Comparison of ENCODE assay signal across 8 cellular contexts in genomic region chr1:202154766-202155477, GRCh38. TPM values are rescaled to one million over a fixed set of nuclear protein-coding genes. Genes with fewer than 3 reads are reported as not detected.
A peak's percentile ranks its signal among the peaks of the same experiment; 100 is the strongest.
DNase-seq lines count a peak whose midpoint lies in the region; FAIRE-seq and TF ChIP-seq lines count a peak whose summit lies in the region.

No MANE protein-coding gene starts in this region.

- H3K27ac Mint-ChIP-seq in type B pancreatic cell = no peak overlapping the region

- peak in 1 of 2 donors; percentile 57 for TF ChIP-seq RAD21 in liver (IDR thresholded peaks at IDR 0.05)

- H3K4me3 Mint-ChIP-seq in type B pancreatic cell = no peak overlapping the region

- H3K9ac ChIP-seq in liver (ENCODE audit: low read depth in 1 of 2, low read length in 2 of 2) = no peak overlapping the region

- H3K4me1 Mint-ChIP-seq in type B pancreatic cell (ENCODE audit: unreplicated experiment) = peaks cover 16% of the 10 kb centered on the region

- DNase-seq in GDM1 (lab: John Stamatoyannopoulos, UW) (peak; percentile 39), Kasumi-1 (lab: John Stamatoyannopoulos, UW) (peak; percentile 41 to 78), SKM-1 (lab: John Stamatoyannopoulos, UW; ENCODE audit: unreplicated experiment) (peak; percentile 32), bronchial epithelial cell (ENCODE audit: low read depth) (peak; percentile 71), type B pancreatic cell (ENCODE audit: extremely low spot score, unreplicated experiment) (no peak), pons (ENCODE audit: low spot score) (no peak), mesenteric fat pad (ENCODE audit: low spot score) (no peak)

- H3K27me3 Mint-ChIP-seq in type B pancreatic cell = peaks cover 5% of the 10 kb centered on the region

- no peaks in the 10 kb centered on the region for H3K9me3 Mint-ChIP-seq in type B pancreatic cell

- no peak overlapping the region for H3K27ac ChIP-seq in liver (ENCODE audit: low read depth in 1 of 2, low read length in 2 of 2)

- WGBS in liver = 55% methylated on average over 11 of the region's 11 CpGs

- H3K4me1 ChIP-seq in liver (ENCODE audit: control insufficient read depth in 4 of 4, insufficient read depth in 4 of 4, low read length in 3 of 4) = peaks cover 0 to 7% (median under 1%) of the 10 kb centered on the region in 4 donors

- no peaks in the 10 kb centered on the region for H3K36me3 Mint-ChIP-seq in type B pancreatic cell

- H3K36me3 ChIP-seq in bronchial epithelial cell (ENCODE audit: control insufficient read depth, insufficient read depth, low read length) (no peaks in the 10 kb centered on the region), liver (ENCODE audit: control insufficient read depth in 4 of 4, insufficient read depth in 3 of 4, low read depth in 1 of 4, low read length in 3 of 4) (no peaks in the 10 kb centered on the region)

- no peak overlapping the region for H3K4me3 ChIP-seq in bronchial epithelial cell (ENCODE audit: low read depth, low read length)
- no peak overlapping the region for H3K4me3 ChIP-seq in liver (ENCODE audit: low read depth in 1 of 3, low read length in 3 of 3)

- H3K27me3 ChIP-seq in bronchial epithelial cell (ENCODE audit: control insufficient read depth, insufficient read depth, low read length) (no peaks in the 10 kb centered on the region), liver (ENCODE audit: control insufficient read depth in 4 of 4, insufficient read depth in 4 of 4, low read length in 3 of 4) (no peaks in the 10 kb centered on the region)

- FAIRE-seq in bronchial epithelial cell (lab: Jason Lieb, UNC) = peak; percentile 40

- TF ChIP-seq CTCF in bronchial epithelial cell (IDR thresholded peaks at IDR 0.05; ENCODE audit: insufficient read depth, low read length, severe bottlenecking) = peak; percentile 67
- TF ChIP-seq CTCF in liver (IDR thresholded peaks at IDR 0.05; ENCODE audit: low read depth, low read length, missing input control) = peak; percentile 29
- TF ChIP-seq CTCF in type B pancreatic cell (conservative IDR thresholded peaks at IDR 0.05) = peak; percentile 70

- H3K9me3 ChIP-seq in liver (ENCODE audit: control insufficient read depth in 4 of 4, low read length in 3 of 4) = no peaks in the 10 kb centered on the region

TF ChIP-seq in liver, 16 proteins besides CTCF, POLR2A, EP300 and RAD21:
- no peak for TF ChIP-seq RXRA (IDR thresholded peaks at IDR 0.05)
- TF ChIP-seq YY1 (IDR thresholded peaks at IDR 0.05) = no peak
- TF ChIP-seq TAF1 (conservative IDR thresholded peaks at IDR 0.05) = no peak
- TF ChIP-seq JUND (IDR thresholded peaks at IDR 0.05) = no peak
- TF ChIP-seq GABPA (IDR thresholded peaks at IDR 0.05 in 1 of 2, conservative IDR thresholded peaks at IDR 0.05 in 1 of 2) = no peak
- no peak for TF ChIP-seq ATF3 (IDR thresholded peaks at IDR 0.05)
- TF ChIP-seq HNF4G (IDR thresholded peaks at IDR 0.05) = no peak
- no peak for TF ChIP-seq FOXA1 (IDR thresholded peaks at IDR 0.05)
- no peak for TF ChIP-seq MAX (IDR thresholded peaks at IDR 0.05)
- no peak for TF ChIP-seq NR2F2 (IDR thresholded peaks at IDR 0.05)
- no peak for TF ChIP-seq REST (IDR thresholded peaks at IDR 0.05)
- no peak for TF ChIP-seq ZBTB33 (IDR thresholded peaks at IDR 0.05)
- no peak for TF ChIP-seq EGR1 (IDR thresholded peaks at IDR 0.05; ENCODE audit: low read depth in 2 of 2)
- no peak for TF ChIP-seq FOXA2 (IDR thresholded peaks at IDR 0.05)

RNA-seq across cellular contexts. Expression of gene PTPN7, which starts 5.5 kb away (rescaled TPM):
- total RNA-seq in bronchial epithelial cell (under 0.01 TPM in 1 of 2 replicates, not detected in the other), liver (1 to 10 TPM; 1.8 to 7.0 TPM), type B pancreatic cell (ENCODE audit: low replicate concordance) (0.29 TPM in 1 of 2 replicates, not detected in the other), mesenteric fat pad (3.0 TPM)
- 1 to 10 TPM in 1 of 2 donors, under 1 TPM in 1; 0.75 to 1.5 TPM for polyA plus RNA-seq in liver

RNA-seq across cellular contexts. Expression of gene ARL8A, which starts 10.4 kb away (rescaled TPM):
- total RNA-seq in bronchial epithelial cell = 30.3 and 33.3 TPM in 2 replicates
- total RNA-seq in liver = 10 to 100 TPM in 1 of 2 donors, 1 to 10 TPM in 1; 8.4 to 21.8 TPM
- 10 to 100 TPM; 18.5 to 25.7 TPM for polyA plus RNA-seq in liver
- total RNA-seq in type B pancreatic cell (ENCODE audit: low replicate concordance) = 58.6 and 69.1 TPM in 2 replicates
- total RNA-seq in mesenteric fat pad = 106 TPM

RNA-seq across cellular contexts. Expression of gene GPR37L1, which starts 32.2 kb away (rescaled TPM):
- total RNA-seq in bronchial epithelial cell (under 0.01 TPM in 1 of 2 replicates, not detected in the other), liver (under 1 TPM in 1 of 2 donors, not detected in 1; under 0.01 TPM), type B pancreatic cell (ENCODE audit: low replicate concordance) (0.12 and 0.24 TPM in 2 replicates), mesenteric fat pad (not detected)
- polyA plus RNA-seq in liver = under 1 TPM; 0.02 to 0.04 TPM

RNA-seq across cellular contexts. Expression of gene LGR6, which starts 38.7 kb away (rescaled TPM):
- total RNA-seq in bronchial epithelial cell (under 0.01 TPM in 1 of 2 replicates, not detected in the other), liver (1 to 10 TPM in 1 of 2 donors, under 1 TPM in 1; 0.05 to 1.2 TPM), type B pancreatic cell (ENCODE audit: low replicate concordance) (2.8 and 6.9 TPM in 2 replicates), mesenteric fat pad (0.35 TPM)
- under 1 TPM; 0.63 to 0.86 TPM for polyA plus RNA-seq in liver

Comparison
In these comparisons a context has a peak if more than half of its experiments do, and no peak if none do; other contexts are left out.
1. DNase-seq: peak in GDM1 (single experiment), Kasumi-1 (2 of 2), SKM-1 (single experiment) and bronchial epithelial cell (single experiment); none in type B pancreatic cell (single experiment), pons (single experiment) and mesenteric fat pad (single experiment).
2. Peak in every context shown above with its lines, with median percentiles within 50 percentile points of each other: CTCF ChIP-seq.